34 cellular contexts compared by ENCODE assay signal in genomic region chr2:167640096-167640495, GRCh38.
"Had no signal": no experiment of that assay in that cellular context is flagged by ENCODE, and none has a peak within 500 bp of the region (broad histone marks: within the 10 kb centered on the region; RNA-seq: fewer than 3 reads in every experiment).

No MANE protein-coding gene starts in this region.

- H3K27ac ChIP-seq: KMS-11 had no signal

- H3K9me3 ChIP-seq: MG63 had no signal

- H3K36me3 ChIP-seq: MG63 had no signal

- H3K27me3 ChIP-seq: MG63 had no signal

- H3K4me3 ChIP-seq: MG63 had no signal

- DNase-seq: Karpas-422, Kasumi-1, MG63, MM.1S, MV-4-11, NCI-H1048, NCI-H1092, NCI-H1092 treated with DMSO at 0.1 percent for 48 hours, NCI-H1105, NCI-H1105 treated with DMSO at 0.1 percent for 48 hours, NCI-H1417, NCI-H1417 treated with DMSO at 0.1 percent for 48 hours, NCI-H1436, NCI-H1436 treated with DMSO at 0.1 percent for 48 hours, NCI-H146, NCI-H1694, NCI-H1694 treated with DMSO at 0.1 percent for 48 hours, NCI-H187, NCI-H187 treated with DMSO at 0.1 percent for 48 hours, NCI-H1930, NCI-H2029, NCI-H2029 treated with DMSO at 0.1 percent for 48 hours, NCI-H2081, NCI-H2081 treated with DMSO at 0.1 percent for 48 hours, NCI-H2107, NCI-H2171, NCI-H2171 treated with DMSO at 0.1 percent for 48 hours, NCI-H2227 treated with DMSO at 0.1 percent for 48 hours, NCI-H226, NCI-H345, NCI-H446, NCI-H446 treated with DMSO at 0.1 percent for 48 hours, NCI-H510A had no signal
